1 cellular context compared by ENCODE assay signal in genomic region chr2:217923007-217923686, GRCh38.
TF ChIP-seq lines count a peak whose summit lies in the region.

No MANE protein-coding gene starts in this region.

TF ChIP-seq in SK-N-SH, 30 proteins besides CTCF, POLR2A, EP300 and RAD21 (continued from another document):
- TF ChIP-seq MEF2A (IDR thresholded peaks at IDR 0.05; ENCODE audit: borderline replicate concordance, low read depth): no peak
- TF ChIP-seq RXRA (IDR thresholded peaks at IDR 0.05; ENCODE audit: borderline replicate concordance, low read depth): no peak
- TF ChIP-seq CHD2 (IDR thresholded peaks at IDR 0.05; ENCODE audit: low read length, partially characterized antibody): no peak
- TF ChIP-seq USF2 (IDR thresholded peaks at IDR 0.05; ENCODE audit: borderline replicate concordance, low read depth, low read length): no peak
- TF ChIP-seq EZH2phosphoT487 (IDR thresholded peaks at IDR 0.05; ENCODE audit: borderline replicate concordance, low read depth): no peak
- no peak for TF ChIP-seq MAX (IDR thresholded peaks at IDR 0.05; ENCODE audit: low read depth)
- no peak for TF ChIP-seq FOXJ3 (CRISPR knock-in tag; IDR thresholded peaks at IDR 0.05)
- no peak for TF ChIP-seq TCF12 (IDR thresholded peaks at IDR 0.05)
- no peak for TF ChIP-seq NRF1 (IDR thresholded peaks at IDR 0.05; ENCODE audit: low read depth, low read length)
- TF ChIP-seq IRF3 (IDR thresholded peaks at IDR 0.05; ENCODE audit: low read depth, low read length): no peak
- TF ChIP-seq GATA2 (CRISPR knock-in tag; IDR thresholded peaks at IDR 0.05): no peak
- TF ChIP-seq RFX5 (IDR thresholded peaks at IDR 0.05; ENCODE audit: low read length): no peak
- TF ChIP-seq PBX3 (IDR thresholded peaks at IDR 0.05): no peak
